36 cellular contexts compared by ENCODE assay signal in the genomic region with DNA sequence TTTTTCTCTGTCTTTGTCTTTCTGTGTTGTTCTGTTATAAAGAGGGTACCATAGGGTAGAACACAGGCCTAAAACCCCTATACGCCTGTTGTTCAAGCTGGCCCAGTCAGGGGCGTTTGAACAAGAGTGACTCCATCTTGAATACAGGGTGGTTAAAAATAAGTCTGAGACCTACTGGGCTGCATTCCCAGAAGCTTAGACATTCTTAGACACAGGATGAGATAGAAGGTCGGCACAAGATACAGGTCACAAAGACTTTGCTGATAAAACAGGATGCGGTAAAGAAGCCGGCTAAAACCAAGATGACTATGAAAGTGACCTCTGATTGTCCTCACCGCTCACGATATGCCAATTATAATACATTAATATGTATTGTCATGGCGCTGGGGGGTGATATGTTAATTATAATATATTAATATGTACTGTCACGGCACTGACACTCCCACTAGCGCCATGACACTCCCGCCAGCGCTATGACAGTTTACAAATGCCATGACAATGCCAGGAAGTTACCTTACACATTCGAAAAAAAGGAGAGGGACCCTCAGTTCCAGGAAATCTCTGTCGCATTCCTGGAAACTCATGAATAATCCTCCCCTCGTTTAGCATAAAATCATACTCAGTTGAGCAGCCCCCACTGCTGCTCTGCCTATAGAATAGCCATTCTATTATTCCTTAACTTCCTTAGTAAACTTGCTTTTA. TPM values are rescaled to one million over a fixed set of nuclear protein-coding genes. Genes with fewer than 3 reads are reported as not detected.
"Had no signal": no experiment of that assay in that cellular context is flagged by ENCODE, and none has a peak within 500 bp of the region (broad histone marks: within the 10 kb centered on the region; RNA-seq: fewer than 3 reads in every experiment).

No MANE protein-coding gene starts in this region.

- H3K4me1 Mint-ChIP-seq: activated CD4-positive, alpha-beta T cell treated with anti-CD3 and anti-CD28 coated beads, Interleukin-2, amount 10 ng/mL, durations not matched to agents 24 days and 14 days; activated naive CD4-positive, alpha-beta T cell treated with anti-CD3 and anti-CD28 coated beads, Interleukin-2, amount 50 U/mL, for 24 hours; activated naive CD8-positive, alpha-beta T cell treated with anti-CD3 and anti-CD28 coated beads, Interleukin-2, amount 10 ng/mL, durations not matched to agents 7 days and 5 days had no signal

- H3K4me3 Mint-ChIP-seq: activated CD4-positive, alpha-beta T cell treated with anti-CD3 and anti-CD28 coated beads, Interleukin-2, amount 10 ng/mL, durations not matched to agents 24 days and 14 days; activated CD8-positive, alpha-beta T cell treated with anti-CD3 and anti-CD28 coated beads for 36 hours; activated naive CD4-positive, alpha-beta T cell treated with anti-CD3 and anti-CD28 coated beads, Interleukin-2, amount 50 U/mL, for 24 hours; activated naive CD8-positive, alpha-beta T cell treated with anti-CD3 and anti-CD28 coated beads, Interleukin-2, amount 10 ng/mL, durations not matched to agents 7 days and 5 days; activated T-cell treated with anti-CD3 and anti-CD28 coated beads, Interleukin-2, amount 50 U/mL, for 72 hours; T-helper 1 cell treated with Interleukin-12 subunit alpha and Interleukin-12 subunit beta and Interleukin-4 antibody, amounts not matched to agents 30 μg/mL and 1 μg/mL, for 36 hours; T-helper 2 cell treated with Interferon-gamma antibody and Interleukin-4, amounts not matched to agents 5 μg/mL and 100 μg/mL, for 36 hours had no signal

- H3K4me1 ChIP-seq: ascending aorta, Peyer's patch, SJSA1 had no signal

- H3K36me3 ChIP-seq: ascending aorta, cardiac muscle cell, MG63, Peyer's patch, SJSA1, WERI-Rb-1 had no signal

- H3K9me3 ChIP-seq: ascending aorta, Peyer's patch, SJSA1 had no signal

- H3K27me3 ChIP-seq: ascending aorta, cardiac muscle cell, MG63, Peyer's patch, SJSA1 had no signal

- FAIRE-seq: TTC549 had no signal

- H3K4me2 ChIP-seq: SK-N-SH had no signal

- ATAC-seq: activated CD8-positive, alpha-beta T cell treated with anti-CD3 and anti-CD28 coated beads for 36 hours; activated T-cell treated with anti-CD3 and anti-CD28 coated beads, Interleukin-2, amount 50 U/mL, for 72 hours; PC-3 had no signal

- H3K9me3 Mint-ChIP-seq: activated CD4-positive, alpha-beta T cell treated with anti-CD3 and anti-CD28 coated beads, Interleukin-2, amount 10 ng/mL, durations not matched to agents 24 days and 14 days; activated naive CD8-positive, alpha-beta T cell treated with anti-CD3 and anti-CD28 coated beads, Interleukin-2, amount 10 ng/mL, durations not matched to agents 7 days and 5 days; activated T-helper 2 cell treated with anti-CD3 and anti-CD28 coated beads, Interferon-gamma antibody, Interleukin-2, Interleukin-4, amounts not matched to agents 10 μg/mL and 5 μg/mL and 100 μg/mL, durations not matched to agents 14 hours and 24 hours and 36 hours; T-helper 1 cell treated with Interleukin-12 subunit alpha and Interleukin-12 subunit beta and Interleukin-4 antibody, amounts not matched to agents 30 μg/mL and 1 μg/mL, for 36 hours; T-helper 2 cell treated with Interferon-gamma antibody and Interleukin-4, amounts not matched to agents 5 μg/mL and 100 μg/mL, for 36 hours had no signal

- H3K27ac Mint-ChIP-seq: activated CD4-positive, alpha-beta T cell treated with anti-CD3 and anti-CD28 coated beads, Interleukin-2, amount 10 ng/mL, durations not matched to agents 24 days and 14 days; activated CD8-positive, alpha-beta T cell treated with anti-CD3 and anti-CD28 coated beads for 36 hours; activated naive CD4-positive, alpha-beta T cell treated with anti-CD3 and anti-CD28 coated beads, Interleukin-2, amount 50 U/mL, for 24 hours; activated naive CD8-positive, alpha-beta T cell treated with anti-CD3 and anti-CD28 coated beads, Interleukin-2, amount 10 ng/mL, durations not matched to agents 7 days and 5 days; activated T-cell treated with anti-CD3 and anti-CD28 coated beads, Interleukin-2, amount 50 U/mL, for 72 hours; activated T-helper 2 cell treated with anti-CD3 and anti-CD28 coated beads, Interferon-gamma antibody, Interleukin-2, Interleukin-4, amounts not matched to agents 10 μg/mL and 5 μg/mL and 100 μg/mL, durations not matched to agents 14 hours and 24 hours and 36 hours; T-helper 1 cell treated with Interleukin-12 subunit alpha and Interleukin-12 subunit beta and Interleukin-4 antibody, amounts not matched to agents 30 μg/mL and 1 μg/mL, for 36 hours; T-helper 2 cell treated with Interferon-gamma antibody and Interleukin-4, amounts not matched to agents 5 μg/mL and 100 μg/mL, for 36 hours had no signal

- H3K9ac ChIP-seq: SK-N-SH had no signal

- H3K36me3 Mint-ChIP-seq: activated naive CD4-positive, alpha-beta T cell treated with anti-CD3 and anti-CD28 coated beads, Interleukin-2, amount 50 U/mL, for 24 hours; activated naive CD8-positive, alpha-beta T cell treated with anti-CD3 and anti-CD28 coated beads, Interleukin-2, amount 10 ng/mL, durations not matched to agents 7 days and 5 days had no signal

- DNase-seq: activated CD4-positive, alpha-beta T cell treated with anti-CD3 and anti-CD28 coated beads, Interleukin-2, amount 10 ng/mL, durations not matched to agents 24 days and 14 days; activated CD4-positive, alpha-beta T cell treated with anti-CD3 and anti-CD28 coated beads, Interleukin-2, amount 50 U/mL, for 4 hours; activated CD8-positive, alpha-beta T cell treated with anti-CD3 and anti-CD28 coated beads for 36 hours; activated gamma-delta T cell; activated naive CD4-positive, alpha-beta T cell treated with Interleukin-2 at 50 U/mL for 16 hours; activated naive CD8-positive, alpha-beta T cell treated with anti-CD3 and anti-CD28 coated beads, Interleukin-2, amount 10 ng/mL, durations not matched to agents 7 days and 5 days; activated T-cell treated with anti-CD3 and anti-CD28 coated beads, Interleukin-2, amount 50 U/mL, for 1 hour; activated T-cell treated with anti-CD3 and anti-CD28 coated beads, Interleukin-2, amount 50 U/mL, for 72 hours; amygdala; Kasumi-1; KG1; MG63; NCI-H1048; NCI-H1105 treated with DMSO at 0.1 percent for 48 hours; NCI-H1436; NCI-H1694; NCI-H1930; NCI-H2081 treated with DMSO at 0.1 percent for 48 hours; NCI-H226; NCI-H446 treated with DMSO at 0.1 percent for 48 hours; NCI-H524; PC-3; Peyer's patch; RPMI8226; SHP77 treated with DMSO at 0.1 percent for 48 hours; SK-N-SH; WERI-Rb-1 had no signal

- H3K4me3 ChIP-seq: ascending aorta, cardiac muscle cell, MG63, Peyer's patch, SJSA1 had no signal

- H3K27ac ChIP-seq: ascending aorta, cardiac muscle cell, Peyer's patch, SJSA1, WERI-Rb-1 had no signal

RNA-seq across cellular contexts. Expression of a gene that starts 58.5 kb away (rescaled TPM):
- total RNA-seq: activated CD4-positive, alpha-beta T cell treated with anti-CD3 and anti-CD28 coated beads, Interleukin-2, amount 10 ng/mL, durations not matched to agents 24 days and 14 days; activated CD8-positive, alpha-beta memory T cell treated with anti-CD3 and anti-CD28 coated beads for 36 hours; activated CD8-positive, alpha-beta T cell treated with anti-CD3 and anti-CD28 coated beads for 36 hours; activated naive CD8-positive, alpha-beta T cell treated with anti-CD3 and anti-CD28 coated beads, Interleukin-2, amount 10 ng/mL, durations not matched to agents 7 days and 5 days; activated T-cell treated with anti-CD3 and anti-CD28 coated beads, Interleukin-2, amount 50 U/mL, for 72 hours; activated T-helper 2 cell treated with anti-CD3 and anti-CD28 coated beads, Interferon-gamma antibody, Interleukin-2, Interleukin-4, amounts not matched to agents 10 μg/mL and 5 μg/mL and 100 μg/mL, durations not matched to agents 14 hours and 24 hours and 36 hours; ascending aorta; cardiac muscle cell; PC-3; SJSA1 had no signal
- polyA plus RNA-seq: cardiac muscle cell, SK-N-SH had no signal
